In genomic region chr6:25014806-25015560, GRCh38 we compare ENCODE assay signal across 8 cellular contexts.
DNase-seq lines count a peak whose midpoint lies in the region; ATAC-seq and TF ChIP-seq lines count a peak whose summit lies in the region.

No MANE protein-coding gene starts in this region.

- H3K36me3 Mint-ChIP-seq in natural killer cell = no peaks in the 10 kb centered on the region

- no peak for TF ChIP-seq CTCF in natural killer cell (IDR thresholded peaks at IDR 0.05)

- peaks cover 42 to 44% of the 10 kb centered on the region in 2 donors for H3K4me1 Mint-ChIP-seq in natural killer cell

- ATAC-seq in natural killer cell = peak in 2 of 3 donors; percentile 19 to 45
- ATAC-seq in GM19035 (IDR thresholded peaks at IDR 0.05; ENCODE audit: unreplicated experiment) = no peak
- ATAC-seq in GM21423 (IDR thresholded peaks at IDR 0.05; ENCODE audit: unreplicated experiment) = no peak

- H3K27ac Mint-ChIP-seq in natural killer cell = peak overlapping the region in 1 of 2 donors; percentile 65

- H3K27ac ChIP-seq in caudate nucleus (ENCODE audit: low read depth, low read length) = peak overlapping the region; percentile 49

- no peak overlapping the region for H3K4me3 Mint-ChIP-seq in natural killer cell

- intact Hi-C loops in natural killer cell (cut with micrococcal nuclease) = loop anchor here (5.0 kb wide), 1 partner anchor 433 kb away; no protein-coding TSS in a partner anchor

- peak; percentile 81 for DNase-seq in EH (ENCODE audit: low read depth)
- peak; percentile 95 for DNase-seq in NCI-H2227 treated with DMSO at 0.1 percent for 48 hours (lab: John Stamatoyannopoulos, UW)
- DNase-seq in caudate nucleus (lab: John Stamatoyannopoulos, UW) = peak in 16 of 61 donors; percentile 4 to 70 (median 26)
- DNase-seq in natural killer cell = no peak
- DNase-seq in SHP77 (lab: John Stamatoyannopoulos, UW) = no peak
- no peak for DNase-seq in NOMO-1 treated with dmso at 0.1 percent for 144 hours (lab: John Stamatoyannopoulos, UW; ENCODE audit: unreplicated experiment)

- H3K27me3 Mint-ChIP-seq in natural killer cell (ENCODE audit: low read depth in 2 of 2) = no peaks in the 10 kb centered on the region

- no peaks in the 10 kb centered on the region for H3K9me3 Mint-ChIP-seq in natural killer cell

Comparison
In these comparisons a context has a peak if more than half of its experiments do, and no peak if none do; other contexts are left out.
1. DNase-seq: peak in EH (single experiment) and NCI-H2227 treated with DMSO at 0.1 percent for 48 hours (single experiment); none in natural killer cell (single experiment), SHP77 (0 of 2) and NOMO-1 treated with dmso at 0.1 percent for 144 hours (single experiment).
2. ATAC-seq: peak in natural killer cell (2 of 3); none in GM19035 (single experiment) and GM21423 (single experiment).